ENCODE assay signal across 19 cellular contexts in genomic region chr12:131943876-131944275, GRCh38.
"Had no signal": no experiment of that assay in that cellular context is flagged by ENCODE, and none has a peak within 500 bp of the region (broad histone marks: within the 10 kb centered on the region; RNA-seq: fewer than 3 reads in every experiment).

No MANE protein-coding gene starts in this region.

- H3K4me3 ChIP-seq: body of pancreas, colonic mucosa, mucosa of descending colon, right lobe of liver, SJCRH30, tibial artery, vagina had no signal

- H3K9me3 Mint-ChIP-seq: activated CD4-positive, alpha-beta T cell treated with anti-CD3 and anti-CD28 coated beads, Interleukin-2, amount 10 ng/mL, durations not matched to agents 24 days and 14 days; activated naive CD4-positive, alpha-beta T cell treated with anti-CD3 and anti-CD28 coated beads, Interleukin-2, amount 50 U/mL, for 24 hours; activated T-helper 2 cell treated with anti-CD3 and anti-CD28 coated beads, Interferon-gamma antibody, Interleukin-2, Interleukin-4, amounts not matched to agents 10 μg/mL and 5 μg/mL and 100 μg/mL, durations not matched to agents 14 hours and 24 hours and 36 hours; WTC11 had no signal

- H3K27me3 Mint-ChIP-seq: activated CD4-positive, alpha-beta T cell treated with anti-CD3 and anti-CD28 coated beads, Interleukin-2, amount 10 ng/mL, durations not matched to agents 24 days and 14 days; activated naive CD4-positive, alpha-beta T cell treated with anti-CD3 and anti-CD28 coated beads, Interleukin-2, amount 50 U/mL, for 24 hours; naive thymus-derived CD4-positive, alpha-beta T cell had no signal

- H3K36me3 ChIP-seq: colonic mucosa had no signal

- H3K4me3 Mint-ChIP-seq: activated CD4-positive, alpha-beta T cell treated with anti-CD3 and anti-CD28 coated beads, Interleukin-2, amount 10 ng/mL, durations not matched to agents 24 days and 14 days; activated naive CD4-positive, alpha-beta T cell treated with anti-CD3 and anti-CD28 coated beads, Interleukin-2, amount 50 U/mL, for 24 hours; naive thymus-derived CD4-positive, alpha-beta T cell; WTC11 had no signal

- ATAC-seq: body of pancreas; foreskin keratinocyte; mucosa of descending colon; naive thymus-derived CD4-positive, alpha-beta T cell; right lobe of liver; WTC11 had no signal

- H3K4me1 ChIP-seq: colonic mucosa, foreskin keratinocyte, right lobe of liver, SJCRH30 had no signal

- H3K27me3 ChIP-seq: body of pancreas, colonic mucosa, foreskin keratinocyte, right lobe of liver, SJCRH30, tibial artery, vagina had no signal

- H3K27ac ChIP-seq: body of pancreas, colonic mucosa, foreskin keratinocyte, right lobe of liver, SJCRH30, tibial artery, vagina had no signal

- H3K27ac Mint-ChIP-seq: activated CD4-positive, alpha-beta T cell treated with anti-CD3 and anti-CD28 coated beads, Interleukin-2, amount 10 ng/mL, durations not matched to agents 24 days and 14 days; activated naive CD4-positive, alpha-beta T cell treated with anti-CD3 and anti-CD28 coated beads, Interleukin-2, amount 50 U/mL, for 24 hours; activated T-helper 2 cell treated with anti-CD3 and anti-CD28 coated beads, Interferon-gamma antibody, Interleukin-2, Interleukin-4, amounts not matched to agents 10 μg/mL and 5 μg/mL and 100 μg/mL, durations not matched to agents 14 hours and 24 hours and 36 hours; naive thymus-derived CD4-positive, alpha-beta T cell; WTC11 had no signal

- DNase-seq: activated CD4-positive, alpha-beta T cell treated with anti-CD3 and anti-CD28 coated beads, Interleukin-2, amount 10 ng/mL, durations not matched to agents 24 days and 14 days; activated CD8-positive, alpha-beta memory T cell treated with anti-CD3 and anti-CD28 coated beads for 24 hours; activated T-cell treated with anti-CD3 and anti-CD28 coated beads for 4 hours; amniotic stem cell; caudate nucleus; colonic mucosa; foreskin keratinocyte; mammary epithelial cell; mucosa of descending colon; naive thymus-derived CD4-positive, alpha-beta T cell; right lobe of liver; SJCRH30; T-helper 2 cell had no signal

- H3K9me3 ChIP-seq: body of pancreas, colonic mucosa, mucosa of descending colon, right lobe of liver, SJCRH30, tibial artery, vagina had no signal
